ENCODE assay signal across 11 cellular contexts in the genomic region with DNA sequence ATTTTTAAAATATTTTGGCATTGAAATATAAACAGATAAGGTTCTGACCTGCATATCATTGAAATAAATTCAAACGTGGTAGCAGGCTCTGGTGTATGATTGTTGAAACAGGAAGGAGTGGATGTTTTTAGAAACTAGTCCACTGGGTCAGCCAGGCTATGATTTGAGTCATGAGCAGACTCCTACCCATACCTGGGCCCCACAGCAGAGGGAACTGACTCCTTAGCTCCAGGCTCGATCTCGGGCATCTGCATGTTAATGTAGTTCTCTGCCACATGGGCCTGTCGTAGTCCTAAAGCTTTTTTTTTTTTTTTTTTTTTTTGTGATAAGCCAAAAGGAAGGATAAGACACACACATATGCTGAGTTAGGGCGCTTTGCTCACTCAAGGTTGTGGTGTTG. TPM values are rescaled to one million over a fixed set of nuclear protein-coding genes. Genes with fewer than 3 reads are reported as not detected.
DNase-seq lines count a peak whose midpoint lies in the region; ATAC-seq and TF ChIP-seq lines count a peak whose summit lies in the region.
"Had no signal": no experiment of that assay in that cellular context is flagged by ENCODE, and none has a peak within 500 bp of the region (broad histone marks: within the 10 kb centered on the region; RNA-seq: fewer than 3 reads in every experiment).

No MANE protein-coding gene starts in this region.

- H3K9me3 ChIP-seq in CD4-positive, alpha-beta T cell (ENCODE audit: control insufficient read depth, low read length) = no peaks in the 10 kb centered on the region

- intact Hi-C loops in CD4-positive, alpha-beta T cell (cut with DNase I, micrococcal nuclease) = no loop called here

- no peaks in the 10 kb centered on the region for H3K9me3 Mint-ChIP-seq in CD4-positive, alpha-beta T cell
- H3K9me3 Mint-ChIP-seq: dendritic cell treated with granulocyte-macrophage colony-stimulating factor and Interleukin-4, amounts not matched to agents 40 ng/mL and 50 ng/mL, for 4 days; IgD-negative memory B cell had no signal

- no peaks in the 10 kb centered on the region for H3K27me3 ChIP-seq in CD4-positive, alpha-beta T cell (ENCODE audit: control insufficient read depth, insufficient read depth, low read length)

- POLR2A ChIA-PET in CD4-positive, alpha-beta T cell (lab: Charles Lee) = no interaction called here

- no peaks in the 10 kb centered on the region for H3K27me3 Mint-ChIP-seq in CD4-positive, alpha-beta T cell
- H3K27me3 Mint-ChIP-seq: dendritic cell treated with granulocyte-macrophage colony-stimulating factor and Interleukin-4, amounts not matched to agents 40 ng/mL and 50 ng/mL, for 4 days; IgD-negative memory B cell had no signal

- peaks cover 5% of the 10 kb centered on the region for H3K4me1 Mint-ChIP-seq in CD4-positive, alpha-beta T cell (ENCODE audit: low read depth)

- no peak for TF ChIP-seq CTCF in CD4-positive, alpha-beta T cell (IDR thresholded peaks at IDR 0.05)

- ATAC-seq in GM19023 (IDR thresholded peaks at IDR 0.05; ENCODE audit: unreplicated experiment) (peak; percentile 45), HG02623 (IDR thresholded peaks at IDR 0.05; ENCODE audit: unreplicated experiment) (peak; percentile 56)
- no peak for ATAC-seq in CD4-positive, alpha-beta T cell (ENCODE audit: poor library complexity)
- ATAC-seq: left cardiac atrium had no signal

- H3K27ac Mint-ChIP-seq in CD4-positive, alpha-beta T cell = no peak overlapping the region
- H3K27ac Mint-ChIP-seq: dendritic cell treated with granulocyte-macrophage colony-stimulating factor and Interleukin-4, amounts not matched to agents 40 ng/mL and 50 ng/mL, for 4 days had no signal

- CTCF ChIA-PET in CD4-positive, alpha-beta T cell (lab: Charles Lee) = no interaction called here

- DNase-seq in NOMO-1 treated with DMSO at 0.1 percent for 48 hours (lab: John Stamatoyannopoulos, UW; ENCODE audit: unreplicated experiment) (peak; percentile 76), kidney tubule cell (ENCODE audit: low spot score) (peak; percentile 14), NCI-H69 (lab: John Stamatoyannopoulos, UW) (no peak), medulla oblongata (ENCODE audit: extremely low spot score) (no peak), NK-92 (lab: John Stamatoyannopoulos, UW; ENCODE audit: unreplicated experiment) (no peak)
- DNase-seq in CD4-positive, alpha-beta T cell = no peak
- DNase-seq: left cardiac atrium had no signal

- no peak overlapping the region for H3K4me3 Mint-ChIP-seq in CD4-positive, alpha-beta T cell
- H3K4me3 Mint-ChIP-seq: dendritic cell treated with granulocyte-macrophage colony-stimulating factor and Interleukin-4, amounts not matched to agents 40 ng/mL and 50 ng/mL, for 4 days had no signal

- no peak overlapping the region for H3K27ac ChIP-seq in CD4-positive, alpha-beta T cell (ENCODE audit: low read depth, low read length)

- peaks cover 84% of the 10 kb centered on the region for H3K36me3 Mint-ChIP-seq in CD4-positive, alpha-beta T cell (ENCODE audit: low read depth)

RNA-seq across cellular contexts. Expression of a gene that starts 27.1 kb away (rescaled TPM):
- total RNA-seq in CD4-positive, alpha-beta T cell = 10 to 100 TPM; 59.1 to 60.0 TPM

RNA-seq across cellular contexts. Expression of a gene that starts 27.2 kb away (rescaled TPM):
- total RNA-seq in CD4-positive, alpha-beta T cell = 10 to 100 TPM; 21.4 to 22.3 TPM

RNA-seq across cellular contexts. Expression of a gene that starts 55.3 kb away (rescaled TPM):
- not detected for total RNA-seq in CD4-positive, alpha-beta T cell

Comparison
In these comparisons a context has a peak if more than half of its experiments do, and no peak if none do; other contexts are left out.
1. DNase-seq: peak in NOMO-1 treated with DMSO at 0.1 percent for 48 hours (single experiment) and kidney tubule cell (single experiment); none in CD4-positive, alpha-beta T cell (0 of 10), NCI-H69 (single experiment), medulla oblongata (single experiment) and NK-92 (single experiment).